In the genomic region with DNA sequence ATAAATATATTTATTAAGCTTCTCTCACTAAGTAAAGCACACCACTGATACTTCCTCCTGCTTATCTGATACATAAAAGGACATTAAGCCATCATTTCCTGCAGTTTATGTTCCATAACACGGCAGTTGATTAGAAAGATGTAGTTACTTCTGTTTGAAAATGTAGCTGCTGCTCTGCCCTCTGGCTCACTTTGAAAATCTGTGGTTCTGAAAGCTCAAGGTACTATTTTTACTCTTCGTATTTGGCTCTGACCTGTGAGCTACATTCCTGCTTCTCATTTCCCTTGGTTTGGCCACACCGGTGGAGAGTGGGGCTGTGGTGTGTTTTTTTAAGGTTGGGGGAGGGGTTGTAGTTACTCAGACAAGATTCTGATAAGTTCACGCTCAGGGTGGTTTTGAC, we compare ENCODE assay signal across 1 cellular context.
TF ChIP-seq lines count a peak whose summit lies in the region.

No MANE protein-coding gene starts in this region.

TF ChIP-seq in H1, 55 proteins besides CTCF, POLR2A, EP300 and RAD21:
- TF ChIP-seq NANOG (IDR thresholded peaks at IDR 0.05; ENCODE audit: insufficient read depth, low read depth, low read length, poor library complexity, severe bottlenecking) (no peak), CREB1 (IDR thresholded peaks at IDR 0.05) (no peak), CBX8 (IDR thresholded peaks at IDR 0.05; ENCODE audit: borderline replicate concordance, low read depth, low read length) (no peak), TBP (IDR thresholded peaks at IDR 0.05; ENCODE audit: low read depth, low read length) (no peak), SIX5 (IDR thresholded peaks at IDR 0.05; ENCODE audit: low read depth, low read length) (no peak), SUZ12 (IDR thresholded peaks at IDR 0.05; ENCODE audit: low read length) (no peak), RXRA (IDR thresholded peaks at IDR 0.05; ENCODE audit: insufficient read depth, low read depth, low read length) (no peak), FOSL1 (IDR thresholded peaks at IDR 0.05; ENCODE audit: insufficient read depth, low read depth, low read length) (no peak), TAF7 (optimal IDR thresholded peaks at IDR 0.05; ENCODE audit: borderline replicate concordance, low read depth, low read length) (no peak), PHF8 (conservative IDR thresholded peaks at IDR 0.05; ENCODE audit: low read depth, low read length) (no peak), EZH2 (IDR thresholded peaks at IDR 0.05; ENCODE audit: low read depth, low read length, severe bottlenecking) (no peak), MAX (IDR thresholded peaks at IDR 0.05) (no peak), HDAC6 (IDR thresholded peaks at IDR 0.05; ENCODE audit: low read depth, low read length) (no peak), GABPA (IDR thresholded peaks at IDR 0.05; ENCODE audit: borderline replicate concordance, insufficient read depth, low read length) (no peak), RNF2 (IDR thresholded peaks at IDR 0.05; ENCODE audit: borderline replicate concordance, low read depth, low read length, missing control alignments, poor library complexity, severe bottlenecking) (no peak), BCL11A (IDR thresholded peaks at IDR 0.05; ENCODE audit: low read depth in 2 of 2, low read length in 2 of 2) (no peak), YY1 (IDR thresholded peaks at IDR 0.05; ENCODE audit: low read depth, low read length) (no peak), SIN3A (conservative IDR thresholded peaks at IDR 0.05 in 1 of 2, IDR thresholded peaks at IDR 0.05 in 1 of 2; ENCODE audit: low read depth in 1 of 2, low read length in 2 of 2) (no peak)
